Comparison of ENCODE assay signal across 1 cellular context in the genomic region with DNA sequence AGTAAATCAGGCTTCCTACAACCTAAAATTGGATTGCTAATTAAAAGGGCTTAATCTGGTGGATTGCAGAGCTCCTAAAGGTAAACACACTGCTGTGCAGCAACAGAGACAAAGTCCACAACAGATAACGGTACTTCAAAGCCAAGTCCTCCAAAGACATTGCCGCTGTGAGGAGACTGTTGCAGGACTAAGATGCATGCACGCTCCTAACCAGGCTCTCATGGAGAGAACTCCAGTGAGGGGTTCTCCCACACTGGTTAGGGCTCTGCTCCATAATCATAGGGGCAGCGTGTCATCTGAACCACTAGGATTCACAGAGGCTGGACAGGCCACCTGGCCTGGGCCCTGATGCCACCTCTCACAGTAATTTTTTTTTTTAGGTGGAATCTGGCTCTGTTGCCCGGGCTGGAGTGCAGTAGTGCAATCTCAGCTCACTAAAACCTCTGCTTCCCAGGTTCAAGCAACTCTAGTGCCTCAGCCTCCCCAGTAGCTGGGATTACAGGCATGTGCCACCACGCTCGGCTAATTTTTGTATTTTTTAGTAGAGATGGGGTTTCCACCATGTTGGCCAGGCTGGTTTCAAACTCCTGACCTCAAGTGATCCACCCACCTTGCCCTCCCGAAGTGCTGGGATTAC.
TF ChIP-seq lines count a peak whose summit lies in the region.

No MANE protein-coding gene starts in this region.

TF ChIP-seq in H1, 55 proteins besides CTCF, POLR2A, EP300 and RAD21:
- TF ChIP-seq FOSL1 (IDR thresholded peaks at IDR 0.05; ENCODE audit: insufficient read depth, low read depth, low read length) (no peak), RFX5 (IDR thresholded peaks at IDR 0.05; ENCODE audit: borderline replicate concordance, low read depth, low read length) (no peak), CTBP2 (IDR thresholded peaks at IDR 0.05; ENCODE audit: borderline replicate concordance, insufficient read depth, insufficient read length, low read length) (no peak), GTF2F1 (IDR thresholded peaks at IDR 0.05; ENCODE audit: borderline replicate concordance, low read depth, low read length) (no peak), ASH2L (IDR thresholded peaks at IDR 0.05; ENCODE audit: low read length) (no peak), TAF7 (optimal IDR thresholded peaks at IDR 0.05; ENCODE audit: borderline replicate concordance, low read depth, low read length) (no peak), CREB1 (IDR thresholded peaks at IDR 0.05) (no peak), BACH1 (IDR thresholded peaks at IDR 0.05; ENCODE audit: low read length) (no peak), BRCA1 (IDR thresholded peaks at IDR 0.05; ENCODE audit: low read depth, low read length) (no peak), EZH2 (IDR thresholded peaks at IDR 0.05; ENCODE audit: low read depth, low read length, severe bottlenecking) (no peak), TCF12 (IDR thresholded peaks at IDR 0.05; ENCODE audit: low read depth, low read length) (no peak)
